ENCODE assay signal across 11 cellular contexts in genomic region chr17:45948498-45948880, GRCh38. TPM values are rescaled to one million over a fixed set of nuclear protein-coding genes. Genes with fewer than 3 reads are reported as not detected.
A peak's percentile ranks its signal among the peaks of the same experiment; 100 is the strongest.
DNase-seq lines count a peak whose midpoint lies in the region; ATAC-seq and TF ChIP-seq lines count a peak whose summit lies in the region.
"Had no signal": no experiment of that assay in that cellular context is flagged by ENCODE, and none has a peak within 500 bp of the region (broad histone marks: within the 10 kb centered on the region; RNA-seq: fewer than 3 reads in every experiment).

No MANE protein-coding gene starts in this region.

- H3K9ac ChIP-seq in HUES64 (ENCODE audit: low read depth, low read length) (peak overlapping the region; percentile 57), mucosa of stomach (ENCODE audit: low read length) (peak overlapping the region; percentile 41)

- DNase-seq in BE2C (peak; percentile 44), aorta (no peak), NCI-H774 (lab: John Stamatoyannopoulos, UW) (no peak)
- DNase-seq in activated CD8-positive, alpha-beta memory T cell treated with anti-CD3 and anti-CD28 coated beads, Interleukin-2, amount 50 U/mL, for 4 hours, result no peak

- intact Hi-C loops in aorta (cut with DNase I), result loop anchor here (10.0 kb wide), 1 partner anchor 54 kb away; the partner anchor contains the start of gene MAPT (in 2 of the 2)

- TF ChIP-seq CTCF in BE2C (IDR thresholded peaks at IDR 0.05; ENCODE audit: low read depth, low read length), result no peak

- no peak overlapping the region for H3K4me3 ChIP-seq in BE2C (ENCODE audit: low read depth, low read length)
- H3K4me3 ChIP-seq in HUES64 (ENCODE audit: low read length), result no peak overlapping the region; the same call in 1 of the 2 replicates
- H3K4me3 ChIP-seq in mucosa of stomach (ENCODE audit: low read length), result peak overlapping the region; percentile 19
- no peak overlapping the region for H3K4me3 ChIP-seq in aorta (ENCODE audit: low read length in 2 of 2)

- H3K36me3 ChIP-seq in BE2C (no peaks in the 10 kb centered on the region), HUES64 (ENCODE audit: insufficient read depth, low read length) (no peaks in the 10 kb centered on the region), mucosa of stomach (ENCODE audit: control insufficient read depth, insufficient read depth, low read length) (no peaks in the 10 kb centered on the region), aorta (ENCODE audit: control insufficient read depth in 1 of 2, insufficient read depth in 2 of 2, low read length in 1 of 2) (no peaks in the 10 kb centered on the region)

- ATAC-seq in HG03025 (IDR thresholded peaks at IDR 0.05; ENCODE audit: low FRiP score, unreplicated experiment) (no peak), aorta (ENCODE audit: low FRiP score) (no peak)

- H3K9me3 ChIP-seq in BE2C, result no peaks in the 10 kb centered on the region; the same call in 1 of the 2 replicates
- no peaks in the 10 kb centered on the region for H3K9me3 ChIP-seq in HUES64 (ENCODE audit: insufficient read depth, low read depth, low read length)
- no peaks in the 10 kb centered on the region for H3K9me3 ChIP-seq in mucosa of stomach (ENCODE audit: control insufficient read depth, low read length)
- H3K9me3 ChIP-seq in aorta (ENCODE audit: control insufficient read depth, low read length), result no peaks in the 10 kb centered on the region

- WGBS in HUES64, result 88% methylated on average over 2 of the region's 2 CpGs
- WGBS in aorta, 2 donors, result 29 to 34% methylated on average over 2 of the region's 2 CpGs

- H3K27me3 ChIP-seq in BE2C (no peaks in the 10 kb centered on the region), HUES64 (ENCODE audit: insufficient read depth, low read length) (peaks cover 16% of the 10 kb centered on the region), mucosa of stomach (ENCODE audit: control insufficient read depth, insufficient read depth, low read length) (peaks cover 27% of the 10 kb centered on the region), aorta (ENCODE audit: control insufficient read depth in 1 of 2, insufficient read depth in 2 of 2, low read length in 1 of 2) (no peaks in the 10 kb centered on the region)

- H3K27ac ChIP-seq in HUES64 (ENCODE audit: low read depth, low read length) (no peak overlapping the region), cingulate gyrus (ENCODE audit: low read depth, low read length) (peak overlapping the region; percentile 42), aorta (ENCODE audit: low read depth in 1 of 2, low read length in 2 of 2) (no peak overlapping the region)
- H3K27ac ChIP-seq: HL-60 had no signal

- peaks cover 11% of the 10 kb centered on the region for H3K4me1 ChIP-seq in BE2C
- H3K4me1 ChIP-seq in HUES64 (ENCODE audit: insufficient read depth, low read length), result peaks cover 15% of the 10 kb centered on the region
- H3K4me1 ChIP-seq in mucosa of stomach (ENCODE audit: control insufficient read depth, insufficient read depth, low read length), result peaks cover 10% of the 10 kb centered on the region
- H3K4me1 ChIP-seq in aorta (ENCODE audit: control insufficient read depth in 1 of 2, insufficient read depth in 2 of 2, low read length in 2 of 2), result no peaks in the 10 kb centered on the region

RNA-seq across cellular contexts. Expression of gene STH, which starts 50.6 kb away (rescaled TPM):
- polyA plus RNA-seq in BE2C (2012; ENCODE audit: insufficient read depth, insufficient read length, low read depth), result not detected
- polyA plus RNA-seq in HUES64 (2013, experiment 1 of 2), result not detected
- not detected for polyA plus RNA-seq in HUES64 (2013, experiment 2 of 2)
- not detected for total RNA-seq in aorta
- polyA plus RNA-seq in aorta, result not detected
- total RNA-seq: CD4-positive, alpha-beta T cell; myocyte had no signal

RNA-seq across cellular contexts. Expression of gene MAPT, which starts 54.1 kb away (rescaled TPM):
- polyA plus RNA-seq in BE2C (2012; ENCODE audit: insufficient read depth, insufficient read length, low read depth), result 43.2 TPM
- polyA plus RNA-seq in HUES64 (2013, experiment 1 of 2), result 0.55 TPM
- 2.3 TPM for polyA plus RNA-seq in HUES64 (2013, experiment 2 of 2)
- total RNA-seq in aorta, result 1 to 10 TPM; 1.3 to 3.9 TPM
- under 1 TPM; 0.13 to 0.51 TPM for polyA plus RNA-seq in aorta
